12 cellular contexts compared by ENCODE assay signal in genomic region chr18:2916184-2916583, GRCh38.
DNase-seq lines count a peak whose midpoint lies in the region; ATAC-seq and TF ChIP-seq lines count a peak whose summit lies in the region.
"Had no signal": no experiment of that assay in that cellular context is flagged by ENCODE, and none has a peak within 500 bp of the region (broad histone marks: within the 10 kb centered on the region; RNA-seq: fewer than 3 reads in every experiment).

No MANE protein-coding gene starts in this region.

- no peaks in the 10 kb centered on the region for H3K79me2 ChIP-seq in neural progenitor cell (ENCODE audit: low read depth)

- no peak for DNase-seq in CD8-positive, alpha-beta memory T cell
- DNase-seq in neural progenitor cell (ENCODE audit: low spot score) (no peak), EL (no peak), NCI-H2107 (lab: John Stamatoyannopoulos, UW) (no peak), gastrocnemius medialis (no peak)
- DNase-seq: NCI-H524 had no signal

- POLR2A ChIA-PET in CD8-positive, alpha-beta memory T cell (lab: Charles Lee), result interaction anchor here (0.8 kb wide), 1 partner anchor 20 kb away, joined by 3 read pairs; no protein-coding TSS in a partner anchor

- peaks cover 42% of the 10 kb centered on the region for H3K36me3 ChIP-seq in CD8-positive, alpha-beta memory T cell (ENCODE audit: insufficient read depth, low read length)
- H3K36me3 ChIP-seq in HUES48 (ENCODE audit: control insufficient read depth, insufficient read depth, low read length) (peaks cover 67% of the 10 kb centered on the region), neural progenitor cell (no peaks in the 10 kb centered on the region), gastrocnemius medialis (peaks cover 0 to 20% of the 10 kb centered on the region in 2 donors)

- H4K20me1 ChIP-seq in neural progenitor cell (ENCODE audit: low read depth), result peaks cover 9% of the 10 kb centered on the region

- no peak overlapping the region for H3K4me3 ChIP-seq in CD8-positive, alpha-beta memory T cell (ENCODE audit: low read length)
- H3K4me3 ChIP-seq in HUES48 (ENCODE audit: low read depth, low read length) (no peak overlapping the region), neural progenitor cell (no peak overlapping the region), gastrocnemius medialis (no peak overlapping the region)
- H3K4me3 ChIP-seq: skin epidermis had no signal

- H2AFZ ChIP-seq in neural progenitor cell (replicated peaks), result no peak overlapping the region

- ATAC-seq in gastrocnemius medialis, result no peak
- ATAC-seq: activated CD4-positive, CD25-positive, alpha-beta regulatory T cell treated with anti-CD3 and anti-CD28 coated beads, Interleukin-2, amount 50 U/mL, for 24 hours had no signal

- no peaks in the 10 kb centered on the region for H3K9me3 Mint-ChIP-seq in CD8-positive, alpha-beta memory T cell
- H3K9me3 Mint-ChIP-seq in dendritic cell treated with granulocyte-macrophage colony-stimulating factor and Interleukin-4, amounts not matched to agents 40 ng/mL and 50 ng/mL, for 4 days, result no peaks in the 10 kb centered on the region
- no peaks in the 10 kb centered on the region for H3K9me3 Mint-ChIP-seq in neural progenitor cell

- TF ChIP-seq CTCF in neural progenitor cell (IDR thresholded peaks at IDR 0.05) (no peak), gastrocnemius medialis (IDR thresholded peaks at IDR 0.05 in 4 of 5, conservative IDR thresholded peaks at IDR 0.05 in 1 of 5) (no peak)

- H3K9me3 ChIP-seq in CD8-positive, alpha-beta memory T cell (ENCODE audit: low read length), result no peaks in the 10 kb centered on the region
- H3K9me3 ChIP-seq in HUES48 (ENCODE audit: control insufficient read depth, insufficient read depth, low read length), result no peaks in the 10 kb centered on the region
- H3K9me3 ChIP-seq in neural progenitor cell (ENCODE audit: low read depth), result no peaks in the 10 kb centered on the region
- H3K9me3 ChIP-seq in gastrocnemius medialis, result no peaks in the 10 kb centered on the region

- no peak overlapping the region for H3K27ac ChIP-seq in CD8-positive, alpha-beta memory T cell (ENCODE audit: low read depth, low read length)
- peak overlapping the region; percentile 93 for H3K27ac ChIP-seq in HUES48 (ENCODE audit: low read depth, low read length)
- no peak overlapping the region for H3K27ac ChIP-seq in neural progenitor cell
- no peak overlapping the region for H3K27ac ChIP-seq in gastrocnemius medialis
- H3K27ac ChIP-seq: epithelial cell of prostate, HL-60 had no signal

- H3K27me3 Mint-ChIP-seq in CD8-positive, alpha-beta memory T cell, result no peaks in the 10 kb centered on the region
- no peaks in the 10 kb centered on the region for H3K27me3 Mint-ChIP-seq in dendritic cell treated with granulocyte-macrophage colony-stimulating factor and Interleukin-4, amounts not matched to agents 40 ng/mL and 50 ng/mL, for 4 days
- H3K27me3 Mint-ChIP-seq in neural progenitor cell (ENCODE audit: insufficient read depth, low read depth), result peaks cover 2% of the 10 kb centered on the region

- TF ChIP-seq POLR2A in gastrocnemius medialis (IDR thresholded peaks at IDR 0.05), result no peak

- H3K9ac ChIP-seq in HUES48 (ENCODE audit: low read depth, low read length) (no peak overlapping the region; the same call in 1 of the 2 replicates), neural progenitor cell (no peak overlapping the region)

- intact Hi-C loops in dendritic cell treated with granulocyte-macrophage colony-stimulating factor and Interleukin-4, amounts not matched to agents 40 ng/mL and 50 ng/mL, for 4 days (cut with micrococcal nuclease), result loop anchor here (5.0 kb wide), 1 partner anchor 149 kb away; no protein-coding TSS in a partner anchor
- intact Hi-C loops in gastrocnemius medialis (cut with DNase I; ENCODE audit: low total_unique reads), result no loop called here

- H3K4me2 ChIP-seq in neural progenitor cell, result no peak overlapping the region

- no peaks in the 10 kb centered on the region for H3K27me3 ChIP-seq in CD8-positive, alpha-beta memory T cell (ENCODE audit: insufficient read depth, low read length, poor library complexity, severe bottlenecking)
- no peaks in the 10 kb centered on the region for H3K27me3 ChIP-seq in HUES48 (ENCODE audit: control insufficient read depth, insufficient read depth, low read length)
- H3K27me3 ChIP-seq in neural progenitor cell, result no peaks in the 10 kb centered on the region
- H3K27me3 ChIP-seq in gastrocnemius medialis, result no peaks in the 10 kb centered on the region

- CTCF ChIA-PET in CD8-positive, alpha-beta memory T cell (lab: Charles Lee), result interaction anchor here (1.0 to 1.7 kb wide), 5 partner anchors 9 to 78 kb away, joined by 3 to 6 read pairs (median 4); no protein-coding TSS in a partner anchor

- peak overlapping the region in 6 of 8 donors; percentile 27 to 83 (median 69) for H3K27ac Mint-ChIP-seq in CD8-positive, alpha-beta memory T cell
- peak overlapping the region; percentile 71 for H3K27ac Mint-ChIP-seq in dendritic cell treated with granulocyte-macrophage colony-stimulating factor and Interleukin-4, amounts not matched to agents 40 ng/mL and 50 ng/mL, for 4 days
- peak overlapping the region; percentile 70 for H3K27ac Mint-ChIP-seq in neural progenitor cell

- H3K4me1 ChIP-seq in CD8-positive, alpha-beta memory T cell (ENCODE audit: insufficient read depth, low read length), result no peaks in the 10 kb centered on the region
- peaks cover 23% of the 10 kb centered on the region for H3K4me1 ChIP-seq in HUES48 (ENCODE audit: control insufficient read depth, insufficient read depth, low read length)
- peaks cover 14% of the 10 kb centered on the region for H3K4me1 ChIP-seq in neural progenitor cell
- H3K4me1 ChIP-seq in gastrocnemius medialis, result no peaks in the 10 kb centered on the region

- H3K4me3 Mint-ChIP-seq in CD8-positive, alpha-beta memory T cell, result no peak overlapping the region
- H3K4me3 Mint-ChIP-seq in dendritic cell treated with granulocyte-macrophage colony-stimulating factor and Interleukin-4, amounts not matched to agents 40 ng/mL and 50 ng/mL, for 4 days, result no peak overlapping the region
- no peak overlapping the region for H3K4me3 Mint-ChIP-seq in neural progenitor cell

- peaks cover 6 to 88% (median 16%) of the 10 kb centered on the region in 3 donors for H3K36me3 Mint-ChIP-seq in CD8-positive, alpha-beta memory T cell
- peaks cover 100% of the 10 kb centered on the region for H3K36me3 Mint-ChIP-seq in dendritic cell treated with granulocyte-macrophage colony-stimulating factor and Interleukin-4, amounts not matched to agents 40 ng/mL and 50 ng/mL, for 4 days (ENCODE audit: low read depth)
- H3K36me3 Mint-ChIP-seq in neural progenitor cell, result peaks cover 24% of the 10 kb centered on the region

- peaks cover 11 to 13% (median 11%) of the 10 kb centered on the region in 3 donors for H3K4me1 Mint-ChIP-seq in CD8-positive, alpha-beta memory T cell
- peaks cover 25% of the 10 kb centered on the region for H3K4me1 Mint-ChIP-seq in dendritic cell treated with granulocyte-macrophage colony-stimulating factor and Interleukin-4, amounts not matched to agents 40 ng/mL and 50 ng/mL, for 4 days (ENCODE audit: low read depth)
- H3K4me1 Mint-ChIP-seq in neural progenitor cell, result peaks cover 30% of the 10 kb centered on the region

- in situ Hi-C loops in gastrocnemius medialis (cut with MboI; ENCODE audit: low sequenced_read_pairs in 4 of 4), result no loop called here

- H3F3A ChIP-seq in neural progenitor cell (ENCODE audit: low read depth), result peaks cover 12% of the 10 kb centered on the region
